Comparison of ENCODE assay signal across 26 cellular contexts in the genomic region with DNA sequence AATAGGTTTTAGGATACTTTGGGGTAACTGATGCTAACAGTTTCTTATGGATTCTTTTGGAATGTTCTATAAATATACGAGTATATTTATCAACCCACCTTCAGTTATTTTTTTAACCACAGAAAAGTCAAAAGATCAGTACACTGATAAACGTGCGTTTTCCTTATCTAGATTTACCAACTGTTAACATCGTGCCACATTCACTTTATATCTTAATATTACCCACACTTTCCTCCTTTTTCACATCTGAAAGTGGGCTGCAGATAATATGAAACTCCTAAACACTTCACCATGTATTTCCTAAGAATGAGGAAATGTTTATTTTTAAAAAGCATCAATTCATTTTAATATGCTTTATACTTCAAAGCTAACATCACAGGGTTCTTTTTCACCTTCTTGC. TPM values are rescaled to one million over a fixed set of nuclear protein-coding genes. Genes with fewer than 3 reads are reported as not detected.
"Had no signal": no experiment of that assay in that cellular context is flagged by ENCODE, and none has a peak within 500 bp of the region (broad histone marks: within the 10 kb centered on the region; RNA-seq: fewer than 3 reads in every experiment).

No MANE protein-coding gene starts in this region.

- FAIRE-seq: frontal cortex, urothelium cell line had no signal

- ATAC-seq: left lung; lower lobe of right lung; natural killer cell treated with Interleukin-12 subunit alpha and Interleukin-12 subunit beta and Interleukin-15 and Interleukin-18, amount 100 ng/mL, for 72 hours; right lobe of liver; T-cell had no signal

- H3K9me3 Mint-ChIP-seq: activated T-helper 1 cell treated with anti-CD3 and anti-CD28 coated beads, Interleukin-12 subunit alpha, Interleukin-12 subunit beta, Interleukin-2, Interleukin-4 antibody, amounts not matched to agents 30 ng/mL and 10 ng/mL and 1 ng/mL, durations not matched to agents 14 hours and 24 hours and 36 hours; brain; natural killer cell treated with Interleukin-12 subunit alpha and Interleukin-12 subunit beta and Interleukin-15 and Interleukin-18, amount 100 ng/mL, for 72 hours; stimulated activated naive CD8-positive, alpha-beta T cell treated with anti-CD3 and anti-CD28 coated beads, Interleukin-15, Interleukin-2, amounts not matched to agents 100 ng/mL and 50 ng/mL, for 24 hours; T-cell had no signal

- H3K4me3 Mint-ChIP-seq: activated T-helper 1 cell treated with anti-CD3 and anti-CD28 coated beads, Interleukin-12 subunit alpha, Interleukin-12 subunit beta, Interleukin-2, Interleukin-4 antibody, amounts not matched to agents 30 ng/mL and 10 ng/mL and 1 ng/mL, durations not matched to agents 14 hours and 24 hours and 36 hours; brain; natural killer cell treated with Interleukin-12 subunit alpha and Interleukin-12 subunit beta and Interleukin-15 and Interleukin-18, amount 100 ng/mL, for 72 hours; stimulated activated naive CD8-positive, alpha-beta T cell treated with anti-CD3 and anti-CD28 coated beads, Interleukin-15, Interleukin-2, amounts not matched to agents 100 ng/mL and 50 ng/mL, for 24 hours had no signal

- H3K36me3 ChIP-seq: cardiac muscle cell, colonic mucosa, left lung, lower lobe of right lung, thoracic aorta had no signal

- H3K27ac ChIP-seq: cardiac muscle cell, colonic mucosa, lower lobe of right lung, right lobe of liver, thoracic aorta had no signal

- H3K4me1 ChIP-seq: colonic mucosa had no signal

- H3K9me3 ChIP-seq: colonic mucosa, left lung, lower lobe of right lung, right lobe of liver, thoracic aorta had no signal

- H3K27me3 Mint-ChIP-seq: brain; natural killer cell treated with Interleukin-12 subunit alpha and Interleukin-12 subunit beta and Interleukin-15 and Interleukin-18, amount 100 ng/mL, for 72 hours; stimulated activated naive CD8-positive, alpha-beta T cell treated with anti-CD3 and anti-CD28 coated beads, Interleukin-15, Interleukin-2, amounts not matched to agents 100 ng/mL and 50 ng/mL, for 24 hours; T-cell had no signal

- H3K27me3 ChIP-seq: cardiac muscle cell, colonic mucosa, dorsolateral prefrontal cortex, left lung, right lobe of liver had no signal

- H3K27ac Mint-ChIP-seq: activated T-helper 1 cell treated with anti-CD3 and anti-CD28 coated beads, Interleukin-12 subunit alpha, Interleukin-12 subunit beta, Interleukin-2, Interleukin-4 antibody, amounts not matched to agents 30 ng/mL and 10 ng/mL and 1 ng/mL, durations not matched to agents 14 hours and 24 hours and 36 hours; brain; natural killer cell treated with Interleukin-12 subunit alpha and Interleukin-12 subunit beta and Interleukin-15 and Interleukin-18, amount 100 ng/mL, for 72 hours; stimulated activated naive CD8-positive, alpha-beta T cell treated with anti-CD3 and anti-CD28 coated beads, Interleukin-15, Interleukin-2, amounts not matched to agents 100 ng/mL and 50 ng/mL, for 24 hours; T-cell had no signal

- DNase-seq: activated CD4-positive, alpha-beta T cell treated with anti-CD3 and anti-CD28 coated beads, Interleukin-2, amount 50 U/mL, for 4 hours; activated CD4-positive, CD25-positive, alpha-beta regulatory T cell treated with anti-CD3 and anti-CD28 coated beads, Interleukin-2, amount 50 U/mL, for 72 hours; activated gamma-delta T cell; activated naive CD4-positive, alpha-beta T cell treated with anti-CD3 and anti-CD28 coated beads, Interleukin-2, amount 50 U/mL, for 16 hours; activated T-cell treated with anti-CD3 and anti-CD28 coated beads for 4 hours; aorta; cerebellar nuclear complex; colonic mucosa; dorsolateral prefrontal cortex; effector memory CD4-positive, alpha-beta T cell; kidney glomerular epithelial cell; left lung; lower lobe of right lung; mesenchymal stem cell; right lobe of liver; stimulated activated CD4-positive, alpha-beta T cell treated with anti-CD3 and anti-CD28 coated beads, Interleukin-2, amount 100 ng/mL, for 48 hours; T-cell; trophoblast cell had no signal

- H3K4me3 ChIP-seq: cardiac muscle cell, colonic mucosa, dorsolateral prefrontal cortex, left lung, lower lobe of right lung, right lobe of liver, thoracic aorta had no signal

- H3K36me3 Mint-ChIP-seq: natural killer cell treated with Interleukin-12 subunit alpha and Interleukin-12 subunit beta and Interleukin-15 and Interleukin-18, amount 100 ng/mL, for 72 hours had no signal

RNA-seq across cellular contexts. Expression of gene FCRLB, which starts 52.4 kb away (rescaled TPM):
- total RNA-seq: activated T-helper 1 cell treated with anti-CD3 and anti-CD28 coated beads, Interleukin-12 subunit alpha, Interleukin-12 subunit beta, Interleukin-2, Interleukin-4 antibody, amounts not matched to agents 30 ng/mL and 10 ng/mL and 1 ng/mL, durations not matched to agents 14 hours and 24 hours and 36 hours had no signal
